9 cellular contexts compared by ENCODE assay signal in the genomic region with DNA sequence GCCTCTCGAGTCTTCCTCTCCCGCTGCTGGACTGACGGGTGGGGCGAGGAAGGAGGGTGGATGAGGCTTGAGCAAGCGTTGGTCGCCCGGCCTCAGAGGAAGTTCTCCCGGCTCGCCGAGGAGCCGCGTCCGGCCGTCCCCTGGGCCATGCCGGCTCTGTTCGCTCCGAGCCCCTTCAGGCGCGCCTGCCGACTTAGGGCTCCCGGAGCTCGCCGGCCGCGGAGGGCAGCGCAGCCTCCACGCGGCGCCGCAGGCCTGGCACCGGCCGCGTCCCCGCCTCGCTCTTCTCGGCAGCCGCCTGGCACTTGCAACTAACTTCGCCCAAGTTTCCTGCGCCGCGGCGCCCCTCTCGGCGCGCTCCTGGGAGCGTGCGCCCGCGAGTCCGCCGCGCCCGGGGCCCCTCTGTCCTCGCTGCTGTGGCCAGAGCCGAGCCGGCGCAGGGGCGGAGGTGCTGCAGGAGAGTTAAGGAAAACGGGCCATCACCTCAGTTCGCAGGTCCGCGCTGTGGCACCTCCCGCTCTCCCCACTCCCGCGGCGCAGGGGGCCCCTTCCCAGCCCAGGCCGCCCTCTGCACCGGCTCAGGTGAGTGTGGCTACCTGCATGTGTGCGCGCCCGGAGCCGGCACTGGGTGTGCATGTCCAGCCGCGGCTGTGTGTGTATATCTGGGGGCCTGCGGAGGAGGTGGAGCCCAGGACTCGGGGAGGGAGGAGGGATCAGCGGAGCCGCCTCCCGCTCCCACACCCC. TPM values are rescaled to one million over a fixed set of nuclear protein-coding genes. Genes with fewer than 3 reads are reported as not detected.
DNase-seq lines count a peak whose midpoint lies in the region; ATAC-seq, FAIRE-seq and TF ChIP-seq lines count a peak whose summit lies in the region.
"Had no signal": no experiment of that assay in that cellular context is flagged by ENCODE, and none has a peak within 500 bp of the region (broad histone marks: within the 10 kb centered on the region; RNA-seq: fewer than 3 reads in every experiment).

No MANE protein-coding gene starts in this region.

- H3K36me3 ChIP-seq in left ventricle myocardium inferior = no peaks in the 10 kb centered on the region
- H3K36me3 ChIP-seq: adrenal gland had no signal

- FAIRE-seq in frontal cortex (lab: Jason Lieb, UNC) = no peak

- TF ChIP-seq CTCF in WTC11 (IDR thresholded peaks at IDR 0.05) (no peak), left ventricle myocardium inferior (IDR thresholded peaks at IDR 0.05; ENCODE audit: borderline replicate concordance) (no peak)

- no peak overlapping the region for H3K27ac Mint-ChIP-seq in stimulated activated naive CD8-positive, alpha-beta T cell treated with anti-CD3 and anti-CD28 coated beads, Interleukin-15, Interleukin-2, amounts not matched to agents 100 ng/mL and 50 ng/mL, for 24 hours
- H3K27ac Mint-ChIP-seq in WTC11 = no peak overlapping the region

- H3K4me1 Mint-ChIP-seq in stimulated activated naive CD8-positive, alpha-beta T cell treated with anti-CD3 and anti-CD28 coated beads, Interleukin-15, Interleukin-2, amounts not matched to agents 100 ng/mL and 50 ng/mL, for 24 hours (ENCODE audit: low read depth) = peaks cover 16% of the 10 kb centered on the region
- peaks cover 52% of the 10 kb centered on the region for H3K4me1 Mint-ChIP-seq in WTC11

- DNase-seq in stimulated activated naive CD8-positive, alpha-beta T cell treated with anti-CD3 and anti-CD28 coated beads, Interleukin-15, Interleukin-2, amounts not matched to agents 100 U/mL and 50 U/mL, for 24 hours = no peak
- DNase-seq in WTC11 (ENCODE audit: low spot score) (peak; percentile 59), left ventricle myocardium inferior (no peak), retina (peak; percentile 68), activated gamma-delta T cell (lab: John Stamatoyannopoulos, UW) (no peak), frontal cortex (ENCODE audit: low spot score in 2 of 2) (no peak), foreskin melanocyte (no peak)

- POLR2A ChIA-PET in WTC11 (lab: Charles Lee) = interaction anchor here (0.6 kb wide), 2 partner anchors 255 to 262 kb away, joined by 3 to 4 read pairs; no protein-coding TSS in a partner anchor

- peak overlapping the region; percentile 56 for H3K4me3 ChIP-seq in left ventricle myocardium inferior

- H3K36me3 Mint-ChIP-seq in stimulated activated naive CD8-positive, alpha-beta T cell treated with anti-CD3 and anti-CD28 coated beads, Interleukin-15, Interleukin-2, amounts not matched to agents 100 ng/mL and 50 ng/mL, for 24 hours (ENCODE audit: low read depth) = no peaks in the 10 kb centered on the region
- no peaks in the 10 kb centered on the region for H3K36me3 Mint-ChIP-seq in WTC11

- H3K4me3 Mint-ChIP-seq in stimulated activated naive CD8-positive, alpha-beta T cell treated with anti-CD3 and anti-CD28 coated beads, Interleukin-15, Interleukin-2, amounts not matched to agents 100 ng/mL and 50 ng/mL, for 24 hours = peak overlapping the region; percentile 66
- H3K4me3 Mint-ChIP-seq in WTC11 = peak overlapping the region; percentile 87

- ATAC-seq in stimulated activated naive CD8-positive, alpha-beta T cell treated with anti-CD3 and anti-CD28 coated beads, Interleukin-15, Interleukin-2, amounts not matched to agents 100 U/mL and 50 U/mL, for 24 hours = no peak
- peak; percentile 32 for ATAC-seq in WTC11

- CTCF ChIA-PET in WTC11 (lab: Charles Lee) = interaction anchor here (0.6 to 1.4 kb wide), 5 partner anchors 51 to 256 kb away, joined by 3 to 4 read pairs (median 4); no protein-coding TSS in a partner anchor

- peaks cover 34% of the 10 kb centered on the region for H3K4me1 ChIP-seq in left ventricle myocardium inferior

- intact Hi-C loops in left ventricle myocardium inferior (cut with micrococcal nuclease) = no loop called here

- H3K27me3 Mint-ChIP-seq in stimulated activated naive CD8-positive, alpha-beta T cell treated with anti-CD3 and anti-CD28 coated beads, Interleukin-15, Interleukin-2, amounts not matched to agents 100 ng/mL and 50 ng/mL, for 24 hours = peaks cover 74% of the 10 kb centered on the region
- H3K27me3 Mint-ChIP-seq in WTC11 (ENCODE audit: low read depth) = peaks cover 71% of the 10 kb centered on the region

- H3K9me3 Mint-ChIP-seq in stimulated activated naive CD8-positive, alpha-beta T cell treated with anti-CD3 and anti-CD28 coated beads, Interleukin-15, Interleukin-2, amounts not matched to agents 100 ng/mL and 50 ng/mL, for 24 hours = no peaks in the 10 kb centered on the region
- no peaks in the 10 kb centered on the region for H3K9me3 Mint-ChIP-seq in WTC11

- peaks cover 99% of the 10 kb centered on the region for H3K27me3 ChIP-seq in left ventricle myocardium inferior (ENCODE audit: low read depth)

- no peaks in the 10 kb centered on the region for H3K9me3 ChIP-seq in left ventricle myocardium inferior (replicated peaks)
- H3K9me3 ChIP-seq: adrenal gland had no signal

- no peak overlapping the region for H3K27ac ChIP-seq in left ventricle myocardium inferior (replicated peaks)
- H3K27ac ChIP-seq: adrenal gland had no signal

TF ChIP-seq in WTC11, 78 proteins besides CTCF, POLR2A, EP300 and RAD21 (continues in another document):
- TF ChIP-seq, protein P1, sequence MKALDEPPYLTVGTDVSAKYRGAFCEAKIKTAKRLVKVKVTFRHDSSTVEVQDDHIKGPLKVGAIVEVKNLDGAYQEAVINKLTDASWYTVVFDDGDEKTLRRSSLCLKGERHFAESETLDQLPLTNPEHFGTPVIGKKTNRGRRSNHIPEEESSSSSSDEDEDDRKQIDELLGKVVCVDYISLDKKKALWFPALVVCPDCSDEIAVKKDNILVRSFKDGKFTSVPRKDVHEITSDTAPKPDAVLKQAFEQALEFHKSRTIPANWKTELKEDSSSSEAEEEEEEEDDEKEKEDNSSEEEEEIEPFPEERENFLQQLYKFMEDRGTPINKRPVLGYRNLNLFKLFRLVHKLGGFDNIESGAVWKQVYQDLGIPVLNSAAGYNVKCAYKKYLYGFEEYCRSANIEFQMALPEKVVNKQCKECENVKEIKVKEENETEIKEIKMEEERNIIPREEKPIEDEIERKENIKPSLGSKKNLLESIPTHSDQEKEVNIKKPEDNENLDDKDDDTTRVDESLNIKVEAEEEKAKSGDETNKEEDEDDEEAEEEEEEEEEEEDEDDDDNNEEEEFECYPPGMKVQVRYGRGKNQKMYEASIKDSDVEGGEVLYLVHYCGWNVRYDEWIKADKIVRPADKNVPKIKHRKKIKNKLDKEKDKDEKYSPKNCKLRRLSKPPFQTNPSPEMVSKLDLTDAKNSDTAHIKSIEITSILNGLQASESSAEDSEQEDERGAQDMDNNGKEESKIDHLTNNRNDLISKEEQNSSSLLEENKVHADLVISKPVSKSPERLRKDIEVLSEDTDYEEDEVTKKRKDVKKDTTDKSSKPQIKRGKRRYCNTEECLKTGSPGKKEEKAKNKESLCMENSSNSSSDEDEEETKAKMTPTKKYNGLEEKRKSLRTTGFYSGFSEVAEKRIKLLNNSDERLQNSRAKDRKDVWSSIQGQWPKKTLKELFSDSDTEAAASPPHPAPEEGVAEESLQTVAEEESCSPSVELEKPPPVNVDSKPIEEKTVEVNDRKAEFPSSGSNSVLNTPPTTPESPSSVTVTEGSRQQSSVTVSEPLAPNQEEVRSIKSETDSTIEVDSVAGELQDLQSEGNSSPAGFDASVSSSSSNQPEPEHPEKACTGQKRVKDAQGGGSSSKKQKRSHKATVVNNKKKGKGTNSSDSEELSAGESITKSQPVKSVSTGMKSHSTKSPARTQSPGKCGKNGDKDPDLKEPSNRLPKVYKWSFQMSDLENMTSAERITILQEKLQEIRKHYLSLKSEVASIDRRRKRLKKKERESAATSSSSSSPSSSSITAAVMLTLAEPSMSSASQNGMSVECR (CRISPR knock-in tag; IDR thresholded peaks at IDR 0.05; ENCODE audit: borderline replicate concordance) = 0 out of 2 replicates have a peak, but pooled peaks have one; percentile 64
- no peak for TF ChIP-seq FOXJ3 (CRISPR knock-in tag; IDR thresholded peaks at IDR 0.05; ENCODE audit: borderline replicate concordance)
- TF ChIP-seq, protein P2, sequence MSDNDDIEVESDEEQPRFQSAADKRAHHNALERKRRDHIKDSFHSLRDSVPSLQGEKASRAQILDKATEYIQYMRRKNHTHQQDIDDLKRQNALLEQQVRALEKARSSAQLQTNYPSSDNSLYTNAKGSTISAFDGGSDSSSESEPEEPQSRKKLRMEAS (CRISPR knock-in tag; IDR thresholded peaks at IDR 0.05) = peak; percentile 34; the same call in 1 of the 2 replicates
- peak; percentile 55; the same call in 1 of the 2 replicates for TF ChIP-seq RELA (CRISPR knock-in tag; IDR thresholded peaks at IDR 0.05; ENCODE audit: borderline replicate concordance)
- TF ChIP-seq HMGXB4 (CRISPR knock-in tag; IDR thresholded peaks at IDR 0.05) = peak; percentile 77; the same call in 1 of the 2 replicates
- peak; percentile 97 for TF ChIP-seq KAT7 (CRISPR knock-in tag; IDR thresholded peaks at IDR 0.05; ENCODE audit: borderline replicate concordance)
- TF ChIP-seq, protein P3, sequence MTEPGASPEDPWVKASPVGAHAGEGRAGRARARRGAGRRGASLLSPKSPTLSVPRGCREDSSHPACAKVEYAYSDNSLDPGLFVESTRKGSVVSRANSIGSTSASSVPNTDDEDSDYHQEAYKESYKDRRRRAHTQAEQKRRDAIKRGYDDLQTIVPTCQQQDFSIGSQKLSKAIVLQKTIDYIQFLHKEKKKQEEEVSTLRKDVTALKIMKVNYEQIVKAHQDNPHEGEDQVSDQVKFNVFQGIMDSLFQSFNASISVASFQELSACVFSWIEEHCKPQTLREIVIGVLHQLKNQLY (CRISPR knock-in tag; IDR thresholded peaks at IDR 0.05) = no peak
- TF ChIP-seq CREM (CRISPR knock-in tag; IDR thresholded peaks at IDR 0.05) = 0 out of 2 replicates have a peak, but pooled peaks have one; percentile 41
- TF ChIP-seq JUN (CRISPR knock-in tag; IDR thresholded peaks at IDR 0.05) = peak; percentile 58; the same call in 1 of the 2 replicates
- TF ChIP-seq ESRRA (CRISPR knock-in tag; IDR thresholded peaks at IDR 0.05; ENCODE audit: borderline replicate concordance) = 0 out of 2 replicates have a peak, but pooled peaks have one; percentile 45
- TF ChIP-seq TEAD1 (CRISPR knock-in tag; IDR thresholded peaks at IDR 0.05) = peak; percentile 64; the same call in 1 of the 2 replicates

RNA-seq across cellular contexts. Expression of gene SOX21, which starts 0.6 kb away (rescaled TPM):
- total RNA-seq in WTC11 (2021) (6.4 to 11.4 TPM (median 6.4 TPM) in 3 replicates), left ventricle myocardium inferior (not detected), frontal cortex (2.4 TPM)
- total RNA-seq: adrenal gland had no signal

Comparison
In these comparisons a context has a peak if more than half of its experiments do, and no peak if none do; other contexts are left out.
1. DNase-seq: peak in WTC11 (single experiment) and retina (single experiment); none in stimulated activated naive CD8-positive, alpha-beta T cell treated with anti-CD3 and anti-CD28 coated beads, Interleukin-15, Interleukin-2, amounts not matched to agents 100 U/mL and 50 U/mL, for 24 hours (single experiment), left ventricle myocardium inferior (single experiment), activated gamma-delta T cell (single experiment), frontal cortex (0 of 2) and foreskin melanocyte (single experiment).